In the genomic region with DNA sequence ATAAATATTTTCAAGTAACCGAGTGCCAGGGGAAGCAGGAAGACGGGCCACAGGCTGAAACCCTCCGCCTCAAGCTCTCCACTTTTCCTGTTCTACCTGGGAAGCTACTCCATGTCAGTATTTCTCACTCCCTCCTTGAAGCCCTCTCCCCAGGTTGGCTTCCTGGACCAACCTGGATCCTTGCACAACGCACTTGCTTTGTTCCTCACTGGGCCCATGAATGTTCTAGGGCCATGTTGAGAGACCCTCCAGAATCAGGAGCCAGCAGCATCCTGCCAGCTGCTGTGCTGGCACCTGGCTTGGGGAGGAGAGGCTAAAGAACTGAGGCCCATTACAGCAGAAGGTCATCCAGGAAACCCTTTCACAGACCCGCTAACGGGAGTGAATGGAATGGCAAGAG, we compare ENCODE assay signal across 28 cellular contexts.
"Had no signal": no experiment of that assay in that cellular context is flagged by ENCODE, and none has a peak within 500 bp of the region (broad histone marks: within the 10 kb centered on the region; RNA-seq: fewer than 3 reads in every experiment).

No MANE protein-coding gene starts in this region.

- H3K36me3 ChIP-seq: colonic mucosa, esophagus squamous epithelium, gastrocnemius medialis, gastroesophageal sphincter had no signal

- DNase-seq: colonic mucosa; cortex of kidney; dermis blood vessel endothelial cell; dorsolateral prefrontal cortex; effector CD4-positive, alpha-beta T cell; effector CD8-positive, alpha-beta T cell; effector memory CD4-positive, alpha-beta T cell; effector memory CD8-positive, alpha-beta T cell; endodermal cell; erythroblast; esophagus squamous epithelium; foreskin fibroblast; foreskin keratinocyte; foreskin melanocyte; gastrocnemius medialis; glutamatergic neuron; head of caudate nucleus; heart left ventricle; heart right ventricle had no signal

- ATAC-seq: effector memory CD8-positive, alpha-beta T cell; esophagus mucosa; foreskin keratinocyte; gastrocnemius medialis; gastroesophageal sphincter; heart left ventricle; heart right ventricle had no signal

- H3K4me3 ChIP-seq: colonic mucosa, coronary artery, dorsolateral prefrontal cortex, esophagus muscularis mucosa, esophagus squamous epithelium, gastrocnemius medialis, gastroesophageal sphincter, heart left ventricle, heart right ventricle had no signal

- H3K4me1 ChIP-seq: colonic mucosa had no signal

- H3K27me3 ChIP-seq: colonic mucosa, dorsolateral prefrontal cortex, foreskin keratinocyte, gastrocnemius medialis, heart left ventricle, heart right ventricle had no signal

- H3K27ac ChIP-seq: colonic mucosa, coronary artery, dorsolateral prefrontal cortex, epithelial cell of prostate, esophagus muscularis mucosa, esophagus squamous epithelium, foreskin keratinocyte, gastrocnemius medialis, gastroesophageal sphincter, heart left ventricle, heart right ventricle had no signal

- FAIRE-seq: colon, endometrium, endothelial cell of umbilical vein, frontal cortex had no signal

- H3K9me3 ChIP-seq: colonic mucosa, esophagus muscularis mucosa, esophagus squamous epithelium, gastrocnemius medialis, gastroesophageal sphincter, heart left ventricle, heart right ventricle had no signal
